In genomic region chrX:40172169-40172979, GRCh38 we compare ENCODE assay signal across 8 cellular contexts.
DNase-seq lines count a peak whose midpoint lies in the region; ATAC-seq and TF ChIP-seq lines count a peak whose summit lies in the region.

No MANE protein-coding gene starts in this region.

- DNase-seq in GM12864 (ENCODE audit: low read depth) (no peak), OCI-M2 (lab: John Stamatoyannopoulos, UW; ENCODE audit: unreplicated experiment) (peak; percentile 54), caudate nucleus (lab: John Stamatoyannopoulos, UW) (peak in 22 of 61 donors; percentile 0 to 55 (median 18)), left lobe of liver (ENCODE audit: low spot score) (peak; percentile 71), stomach (peak; percentile 72)

- TF ChIP-seq POLR2A in stomach (IDR thresholded peaks at IDR 0.05) = no peak

- H3K4me1 ChIP-seq in stomach = peaks cover 11 to 92% (median 53%) of the 10 kb centered on the region in 4 donors

- no peaks in the 10 kb centered on the region for H3K36me3 ChIP-seq in stomach

- ATAC-seq in left lobe of liver (peak; percentile 32), GM21381 (IDR thresholded peaks at IDR 0.05; ENCODE audit: unreplicated experiment) (no peak), HG02642 (IDR thresholded peaks at IDR 0.05; ENCODE audit: poor library complexity, unreplicated experiment) (no peak), GM21825 (IDR thresholded peaks at IDR 0.05; ENCODE audit: unreplicated experiment) (no peak)

- peak overlapping the region; percentile 36 for H3K27ac ChIP-seq in caudate nucleus (ENCODE audit: low read depth, low read length)
- H3K27ac ChIP-seq in stomach = peak overlapping the region; percentile 96 to 99 (median 98)

- H3K27me3 ChIP-seq in stomach = peaks cover 0 to 76% (median 21%) of the 10 kb centered on the region in 3 donors

- WGBS in stomach, 5 donors = 1 to 10% (median 4%) methylated on average over 18 to 75 of the region's 75 CpGs; no CpG with 5 or more reads in 1 of the 5 donors

- TF ChIP-seq CTCF in GM12864 (IDR thresholded peaks at IDR 0.05; ENCODE audit: low read depth, low read length, missing control alignments) = peak; percentile 14
- TF ChIP-seq CTCF in stomach (IDR thresholded peaks at IDR 0.05) = no peak

- intact Hi-C loops in stomach (cut with DNase I; ENCODE audit: low total_unique reads) = no loop called here

- TF ChIP-seq EP300 in stomach (IDR thresholded peaks at IDR 0.05) = no peak

- peak overlapping the region; percentile 62 for H3K4me3 ChIP-seq in GM12864 (ENCODE audit: low read depth, low read length)
- H3K4me3 ChIP-seq in stomach = peak overlapping the region; percentile 42 to 48 (median 42)

- H3K9me3 ChIP-seq in stomach = peaks cover 0 to 23% (median 2%) of the 10 kb centered on the region in 4 donors
